16 cellular contexts compared by ENCODE assay signal in the genomic region with DNA sequence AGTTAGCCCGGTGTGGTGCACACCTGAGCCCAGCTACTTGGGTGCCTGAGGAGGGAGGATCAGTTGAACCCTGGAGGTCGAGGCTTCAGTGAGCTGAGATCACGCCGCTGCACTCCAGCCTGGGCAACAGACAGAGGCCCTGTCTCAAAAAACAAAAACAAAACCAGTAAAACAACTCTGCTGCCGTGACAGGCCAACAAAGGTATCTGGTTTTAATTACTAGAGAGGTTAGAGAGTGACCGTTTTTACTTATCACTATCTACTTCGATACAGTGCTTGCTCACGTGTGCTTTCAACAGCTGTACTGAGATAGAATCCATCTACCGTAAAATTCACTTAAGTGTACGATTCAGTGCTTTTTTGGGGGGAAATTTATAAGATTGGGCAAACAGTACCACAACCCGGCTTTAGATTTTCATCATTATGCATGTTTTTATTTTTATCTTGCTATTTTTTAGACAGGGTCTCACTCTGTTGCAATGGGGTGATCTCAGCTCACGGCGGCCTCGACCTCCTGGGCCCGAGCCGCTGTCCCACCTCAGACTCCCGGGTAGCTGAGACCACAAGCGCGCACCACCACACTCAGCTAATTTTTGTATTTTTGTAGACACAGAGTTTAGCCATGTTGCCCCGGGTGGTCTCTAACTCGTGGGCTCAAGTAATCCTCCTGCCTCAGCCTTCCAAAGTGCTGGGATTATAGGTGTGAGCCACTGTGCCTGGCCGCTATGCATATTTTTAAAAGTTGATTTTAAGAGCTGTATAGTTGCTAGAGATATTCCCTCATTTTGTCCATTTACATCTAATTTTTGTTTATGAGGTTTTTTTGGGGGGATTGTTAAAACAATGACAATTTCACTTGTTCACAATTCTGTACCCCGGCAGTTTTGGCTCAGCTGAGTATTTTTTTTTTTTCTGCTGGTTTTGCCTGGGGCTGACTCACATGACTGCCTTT. TPM values are rescaled to one million over a fixed set of nuclear protein-coding genes. Genes with fewer than 3 reads are reported as not detected.
A peak's percentile ranks its signal among the peaks of the same experiment; 100 is the strongest.
DNase-seq lines count a peak whose midpoint lies in the region; ATAC-seq and TF ChIP-seq lines count a peak whose summit lies in the region.
"Had no signal": no experiment of that assay in that cellular context is flagged by ENCODE, and none has a peak within 500 bp of the region (broad histone marks: within the 10 kb centered on the region; RNA-seq: fewer than 3 reads in every experiment).

No MANE protein-coding gene starts in this region.

- TF ChIP-seq EP300 in suprapubic skin (IDR thresholded peaks at IDR 0.05): no peak

- ATAC-seq in heart left ventricle (no peak), left ventricle myocardium superior (no peak), SK-N-SH treated with all-trans-retinoic acid at 6 μM for 48 hours (peak; percentile 39)
- ATAC-seq: activated T-cell treated with anti-CD3 and anti-CD28 coated beads, Interleukin-2, amount 50 U/mL, for 4 hours; gastroesophageal sphincter had no signal

- peaks cover 0 to 37% (median 19%) of the 10 kb centered on the region in 12 donors for H3K4me1 ChIP-seq in heart left ventricle
- peaks cover 21% of the 10 kb centered on the region for H3K4me1 ChIP-seq in suprapubic skin
- H3K4me1 ChIP-seq in ascending aorta: peaks cover 0 to 3% of the 10 kb centered on the region in 2 donors

- H3K4me3 ChIP-seq in heart left ventricle (no peak overlapping the region), suprapubic skin (no peak overlapping the region), ascending aorta (no peak overlapping the region)
- H3K4me3 ChIP-seq: gastroesophageal sphincter had no signal

- DNase-seq in heart left ventricle (no peak), left ventricle myocardium superior (no peak), islet precursor cell (peak; percentile 88), suprapubic skin (ENCODE audit: low spot score in 2 of 2) (no peak), ascending aorta (ENCODE audit: low spot score in 2 of 2) (no peak), HEK293T (ENCODE audit: extremely low spot score) (no peak)
- DNase-seq in activated naive CD4-positive, alpha-beta T cell (lab: John Stamatoyannopoulos, UW): no peak
- DNase-seq: activated CD4-positive, alpha-beta T cell treated with anti-CD3 and anti-CD28 coated beads for 48 hours; activated naive CD8-positive, alpha-beta T cell treated with anti-CD3 and anti-CD28 coated beads for 36 hours; activated T-cell treated with anti-CD3 and anti-CD28 coated beads, Interleukin-2, amount 50 U/mL, for 4 hours; NCI-H2227 treated with DMSO at 0.1 percent for 48 hours; SHP77 treated with DMSO at 0.1 percent for 48 hours had no signal

- CTCF ChIA-PET in HEK293T (lab: Yijun Ruan, JAX): interaction anchor here (1.1 to 1.3 kb wide), 2 partner anchors 19 to 76 kb away, joined by 3 to 5 read pairs; no protein-coding TSS in a partner anchor

- intact Hi-C loops in heart left ventricle (cut with DNase I) (loop anchor here in 3 of 10 donors (5.0 to 10.0 kb wide), 3 partner anchors 52 to 232 kb away; a partner anchor contains a TSS), left ventricle myocardium superior (cut with micrococcal nuclease) (no loop called here), ascending aorta (cut with DNase I) (no loop called here)

- H3K27ac ChIP-seq in heart left ventricle: peak overlapping the region in 10 of 12 donors; percentile 20 to 92 (median 54)
- H3K27ac ChIP-seq in suprapubic skin: peak overlapping the region; percentile 55
- no peak overlapping the region for H3K27ac ChIP-seq in ascending aorta
- H3K27ac ChIP-seq: gastroesophageal sphincter, HL-60 had no signal

- H3K9me3 ChIP-seq in heart left ventricle (no peaks in the 10 kb centered on the region), suprapubic skin (no peaks in the 10 kb centered on the region), ascending aorta (no peaks in the 10 kb centered on the region)
- H3K9me3 ChIP-seq: gastroesophageal sphincter had no signal

- TF ChIP-seq CTCF in heart left ventricle (IDR thresholded peaks at IDR 0.05) (no peak), suprapubic skin (IDR thresholded peaks at IDR 0.05) (no peak), ascending aorta (IDR thresholded peaks at IDR 0.05) (no peak)

- 71 to 77% (median 75%) methylated on average over 23 of the region's 23 CpGs for WGBS in heart left ventricle, 4 donors
- 57% methylated on average over 23 of the region's 23 CpGs for WGBS in suprapubic skin

- no peak for TF ChIP-seq POLR2A in heart left ventricle (IDR thresholded peaks at IDR 0.05)
- TF ChIP-seq POLR2A in suprapubic skin (IDR thresholded peaks at IDR 0.05): no peak

- H3K27me3 ChIP-seq in heart left ventricle: no peaks in the 10 kb centered on the region
- H3K27me3 ChIP-seq in suprapubic skin: no peaks in the 10 kb centered on the region
- no peaks in the 10 kb centered on the region for H3K27me3 ChIP-seq in ascending aorta
- H3K27me3 ChIP-seq: gastroesophageal sphincter had no signal

- POLR2A ChIA-PET in HEK293T (lab: Yijun Ruan, JAX): interaction anchor here (1.2 to 1.5 kb wide), 2 partner anchors 31 to 37 kb away, joined by 3 to 4 read pairs; a partner anchor contains a TSS

- peaks cover 0 to 12% (median 0%) of the 10 kb centered on the region in 9 donors for H3K36me3 ChIP-seq in heart left ventricle
- H3K36me3 ChIP-seq in suprapubic skin: no peaks in the 10 kb centered on the region
- H3K36me3 ChIP-seq in ascending aorta: no peaks in the 10 kb centered on the region

TF ChIP-seq in SK-N-SH treated with all-trans-retinoic acid at 6 μM for 48 hours, 23 proteins besides CTCF, POLR2A, EP300 and RAD21 (continues in another document):
- TF ChIP-seq, protein P1, sequence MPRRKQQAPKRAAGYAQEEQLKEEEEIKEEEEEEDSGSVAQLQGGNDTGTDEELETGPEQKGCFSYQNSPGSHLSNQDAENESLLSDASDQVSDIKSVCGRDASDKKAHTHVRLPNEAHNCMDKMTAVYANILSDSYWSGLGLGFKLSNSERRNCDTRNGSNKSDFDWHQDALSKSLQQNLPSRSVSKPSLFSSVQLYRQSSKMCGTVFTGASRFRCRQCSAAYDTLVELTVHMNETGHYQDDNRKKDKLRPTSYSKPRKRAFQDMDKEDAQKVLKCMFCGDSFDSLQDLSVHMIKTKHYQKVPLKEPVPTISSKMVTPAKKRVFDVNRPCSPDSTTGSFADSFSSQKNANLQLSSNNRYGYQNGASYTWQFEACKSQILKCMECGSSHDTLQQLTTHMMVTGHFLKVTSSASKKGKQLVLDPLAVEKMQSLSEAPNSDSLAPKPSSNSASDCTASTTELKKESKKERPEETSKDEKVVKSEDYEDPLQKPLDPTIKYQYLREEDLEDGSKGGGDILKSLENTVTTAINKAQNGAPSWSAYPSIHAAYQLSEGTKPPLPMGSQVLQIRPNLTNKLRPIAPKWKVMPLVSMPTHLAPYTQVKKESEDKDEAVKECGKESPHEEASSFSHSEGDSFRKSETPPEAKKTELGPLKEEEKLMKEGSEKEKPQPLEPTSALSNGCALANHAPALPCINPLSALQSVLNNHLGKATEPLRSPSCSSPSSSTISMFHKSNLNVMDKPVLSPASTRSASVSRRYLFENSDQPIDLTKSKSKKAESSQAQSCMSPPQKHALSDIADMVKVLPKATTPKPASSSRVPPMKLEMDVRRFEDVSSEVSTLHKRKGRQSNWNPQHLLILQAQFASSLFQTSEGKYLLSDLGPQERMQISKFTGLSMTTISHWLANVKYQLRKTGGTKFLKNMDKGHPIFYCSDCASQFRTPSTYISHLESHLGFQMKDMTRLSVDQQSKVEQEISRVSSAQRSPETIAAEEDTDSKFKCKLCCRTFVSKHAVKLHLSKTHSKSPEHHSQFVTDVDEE (CRISPR knock-in tag; IDR thresholded peaks at IDR 0.05): 0 out of 2 replicates have a peak, but pooled peaks have one; percentile 18
- TF ChIP-seq ESRRG (CRISPR knock-in tag; IDR thresholded peaks at IDR 0.05): no peak

TF ChIP-seq in HEK293T, 16 proteins besides CTCF, POLR2A, EP300 and RAD21:
- TF ChIP-seq ARNT (IDR thresholded peaks at IDR 0.05) (no peak), NFRKB (IDR thresholded peaks at IDR 0.05) (no peak), CTBP1 (IDR thresholded peaks at IDR 0.05; ENCODE audit: borderline replicate concordance) (no peak), SP1 (IDR thresholded peaks at IDR 0.05) (no peak), FOXM1 (IDR thresholded peaks at IDR 0.05; ENCODE audit: borderline replicate concordance) (no peak), SUZ12 (IDR thresholded peaks at IDR 0.05) (no peak), ZNF384 (IDR thresholded peaks at IDR 0.05) (no peak)
- TF ChIP-seq, protein P2, sequence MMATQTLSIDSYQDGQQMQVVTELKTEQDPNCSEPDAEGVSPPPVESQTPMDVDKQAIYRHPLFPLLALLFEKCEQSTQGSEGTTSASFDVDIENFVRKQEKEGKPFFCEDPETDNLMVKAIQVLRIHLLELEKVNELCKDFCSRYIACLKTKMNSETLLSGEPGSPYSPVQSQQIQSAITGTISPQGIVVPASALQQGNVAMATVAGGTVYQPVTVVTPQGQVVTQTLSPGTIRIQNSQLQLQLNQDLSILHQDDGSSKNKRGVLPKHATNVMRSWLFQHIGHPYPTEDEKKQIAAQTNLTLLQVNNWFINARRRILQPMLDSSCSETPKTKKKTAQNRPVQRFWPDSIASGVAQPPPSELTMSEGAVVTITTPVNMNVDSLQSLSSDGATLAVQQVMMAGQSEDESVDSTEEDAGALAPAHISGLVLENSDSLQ (IDR thresholded peaks at IDR 0.05): no peak

RNA-seq across cellular contexts. Expression of a gene that starts 30.9 kb away (rescaled TPM):
- total RNA-seq in heart left ventricle (100 to 1,000 TPM in 5 of 9 donors, 10 to 100 TPM in 4; 67.5 to 460 (median 103) TPM), left ventricle myocardium superior (146 TPM), suprapubic skin (100 to 1,000 TPM; 146 to 256 (median 194) TPM), ascending aorta (604 TPM)
- 100 to 1,000 TPM; 101 to 125 TPM for polyA plus RNA-seq in heart left ventricle

RNA-seq across cellular contexts. Expression of a gene that starts 36.9 kb away (rescaled TPM):
- 10 to 100 TPM in 3 of 9 donors, 1 to 10 TPM in 6; 5.2 to 15.9 (median 8.3) TPM for total RNA-seq in heart left ventricle
- polyA plus RNA-seq in heart left ventricle: 1 to 10 TPM; 5.6 to 6.5 TPM
- total RNA-seq in left ventricle myocardium superior: 6.9 TPM
- 10 to 100 TPM in 2 of 4 donors, 1 to 10 TPM in 2; 6.4 to 31.7 (median 14.3) TPM for total RNA-seq in suprapubic skin
- total RNA-seq in ascending aorta: 7.6 TPM

RNA-seq across cellular contexts. Expression of a gene that starts 37.0 kb away (rescaled TPM):
- 10 to 100 TPM; 20.1 to 87.4 (median 64.6) TPM for total RNA-seq in heart left ventricle
- 10 to 100 TPM; 10.4 to 35.0 TPM for polyA plus RNA-seq in heart left ventricle
- 46.0 TPM for total RNA-seq in left ventricle myocardium superior
- 10 to 100 TPM; 27.6 to 58.2 (median 36.7) TPM for total RNA-seq in suprapubic skin
- 34.0 TPM for total RNA-seq in ascending aorta

RNA-seq across cellular contexts. Expression of a gene that starts 50.1 kb away (rescaled TPM):
- total RNA-seq in heart left ventricle (1 to 10 TPM in 2 of 9 donors, under 1 TPM in 6, not detected in 1; 0.25 to 1.8 (median 0.77) TPM), left ventricle myocardium superior (1.4 TPM), suprapubic skin (1 to 10 TPM; 3.9 to 7.4 (median 5.9) TPM), ascending aorta (20.6 TPM)
- polyA plus RNA-seq in heart left ventricle: 1 to 10 TPM in 1 of 2 donors, under 1 TPM in 1; 0.65 to 1.4 TPM
- total RNA-seq: pulmonary artery endothelial cell had no signal

Comparison
In these comparisons a context has a peak if more than half of its experiments do, and no peak if none do; other contexts are left out.
1. H3K27ac ChIP-seq: peak in heart left ventricle (10 of 12) and suprapubic skin (single experiment); none in ascending aorta (0 of 2).